8 cellular contexts compared by ENCODE assay signal in the genomic region with DNA sequence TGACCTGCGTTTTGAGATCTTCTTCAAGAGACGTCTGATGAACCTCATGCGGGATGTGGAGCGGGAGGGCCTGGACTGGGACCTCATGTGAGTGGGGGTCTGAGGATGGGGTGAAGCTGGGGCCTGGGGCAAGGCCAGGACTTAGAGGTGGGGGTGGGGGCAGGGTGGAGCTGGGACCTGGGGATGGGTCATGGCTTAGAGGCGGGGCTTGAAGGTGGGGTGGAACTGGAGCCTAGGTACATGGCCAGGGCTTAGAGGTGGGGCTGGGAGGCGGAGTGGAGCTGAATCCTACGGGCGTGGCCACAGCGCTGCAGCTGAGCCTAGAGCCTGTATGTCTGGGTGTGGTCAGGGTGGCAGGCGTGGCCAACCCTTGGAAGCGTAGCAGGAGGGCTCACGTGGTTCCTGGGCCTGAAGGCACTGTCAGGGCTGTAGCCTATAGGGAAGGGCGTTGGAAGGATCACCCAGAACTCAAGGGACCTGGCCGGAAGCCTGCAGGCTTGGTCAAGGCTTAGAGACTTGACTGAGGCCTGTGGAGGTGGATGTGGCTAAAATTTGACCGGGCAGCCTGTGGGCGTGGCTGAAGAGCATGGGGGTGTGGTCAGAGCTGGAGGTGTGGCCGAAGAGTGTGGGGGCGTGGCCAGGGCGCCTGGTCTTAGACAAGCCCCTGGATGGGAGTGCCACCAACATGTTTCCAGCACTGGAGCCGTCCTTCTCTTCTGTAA. TPM values are rescaled to one million over a fixed set of nuclear protein-coding genes. Genes with fewer than 3 reads are reported as not detected.
DNase-seq lines count a peak whose midpoint lies in the region; ATAC-seq and TF ChIP-seq lines count a peak whose summit lies in the region.

No MANE protein-coding gene starts in this region.

- H3K36me3 Mint-ChIP-seq in memory B cell = peaks cover 39% of the 10 kb centered on the region

- DNase-seq in COLO668 (lab: John Stamatoyannopoulos, UW; ENCODE audit: unreplicated experiment) = peak; percentile 42
- DNase-seq in H7 = peak; percentile 94
- peak; percentile 51 for DNase-seq in RKO (ENCODE audit: low spot score)
- peak; percentile 82 for DNase-seq in colonic mucosa
- DNase-seq in memory B cell (ENCODE audit: low spot score in 2 of 2) = peak; percentile 42 to 58

- no peak for TF ChIP-seq CTCF in colonic mucosa (IDR thresholded peaks at IDR 0.05)

- H3K4me3 Mint-ChIP-seq in memory B cell = no peak overlapping the region

- H3K9ac ChIP-seq in colonic mucosa (ENCODE audit: low read depth in 2 of 2, low read length in 2 of 2) = no peak overlapping the region

- H3K4me1 ChIP-seq in colonic mucosa = no peaks in the 10 kb centered on the region

- peaks cover 9% of the 10 kb centered on the region for H3K4me1 Mint-ChIP-seq in memory B cell

- H3K27me3 ChIP-seq in H7 (ENCODE audit: control insufficient read depth, insufficient read depth, low read length) (no peaks in the 10 kb centered on the region), colonic mucosa (no peaks in the 10 kb centered on the region)

- ATAC-seq in memory B cell (ENCODE audit: low read depth) (peak; percentile 72), HG02970 (IDR thresholded peaks at IDR 0.05; ENCODE audit: low FRiP score, unreplicated experiment) (no peak), HG02981 (IDR thresholded peaks at IDR 0.05; ENCODE audit: unreplicated experiment) (no peak), GM21423 (IDR thresholded peaks at IDR 0.05; ENCODE audit: unreplicated experiment) (no peak)

- H3K27me3 Mint-ChIP-seq in memory B cell = no peaks in the 10 kb centered on the region

- no peaks in the 10 kb centered on the region for H3K9me3 ChIP-seq in colonic mucosa

- intact Hi-C loops in colonic mucosa (cut with DNase I) = no loop called here

- peaks cover 14% of the 10 kb centered on the region for H3K36me3 ChIP-seq in H7 (replicated peaks; ENCODE audit: control insufficient read depth, insufficient read depth, low read length)
- no peaks in the 10 kb centered on the region for H3K36me3 ChIP-seq in colonic mucosa

- no peaks in the 10 kb centered on the region for H3K9me3 Mint-ChIP-seq in memory B cell

- H3K4me3 ChIP-seq in H7 (ENCODE audit: insufficient read depth, low read depth, low read length) = peak overlapping the region; percentile 37
- no peak overlapping the region for H3K4me3 ChIP-seq in colonic mucosa

- peak overlapping the region; percentile 73 for H3K27ac Mint-ChIP-seq in memory B cell

- H3K27ac ChIP-seq in colonic mucosa = no peak overlapping the region

RNA-seq across cellular contexts. Expression of gene COLGALT1, which starts 24.2 kb away (rescaled TPM):
- 49.5 and 52.0 TPM in 2 replicates for total RNA-seq in H7 (2014; rRNA removed; shearing (Covaris generic))
- total RNA-seq in colonic mucosa = 10 to 100 TPM; 51.4 to 90.9 TPM

Comparison
In these comparisons a context has a peak if more than half of its experiments do, and no peak if none do; other contexts are left out.
1. DNase-seq: peak in every context shown above with its lines; median percentile 94 in H7; 82 in colonic mucosa; 51 in RKO; 50 in memory B cell; 42 in COLO668.